8 cellular contexts compared by ENCODE assay signal in genomic region chr20:52242237-52243230, GRCh38. TPM values are rescaled to one million over a fixed set of nuclear protein-coding genes. Genes with fewer than 3 reads are reported as not detected.
DNase-seq lines count a peak whose midpoint lies in the region; ATAC-seq and TF ChIP-seq lines count a peak whose summit lies in the region.

No MANE protein-coding gene starts in this region.

- no peak for ATAC-seq in heart left ventricle
- no peak for ATAC-seq in right cardiac atrium
- ATAC-seq in GM19351 (IDR thresholded peaks at IDR 0.05; ENCODE audit: unreplicated experiment) = no peak

- H3K36me3 ChIP-seq in heart left ventricle (no peaks in the 10 kb centered on the region), prostate gland (no peaks in the 10 kb centered on the region)

- H3K9me3 ChIP-seq in heart left ventricle = no peaks in the 10 kb centered on the region
- H3K9me3 ChIP-seq in right cardiac atrium (ENCODE audit: control insufficient read depth, low read length) = peaks cover under 1% of the 10 kb centered on the region
- no peaks in the 10 kb centered on the region for H3K9me3 ChIP-seq in prostate gland

- WGBS in heart left ventricle, 4 donors = 58 to 61% (median 58%) methylated on average over 7 of the region's 7 CpGs
- WGBS in right cardiac atrium = 53% methylated on average over 7 of the region's 7 CpGs
- WGBS in prostate gland = 52% methylated on average over 7 of the region's 7 CpGs

- H3K4me1 ChIP-seq in heart left ventricle (no peaks in the 10 kb centered on the region), right cardiac atrium (ENCODE audit: control insufficient read depth, insufficient read depth, low read length) (no peaks in the 10 kb centered on the region), prostate gland (replicated peaks) (no peaks in the 10 kb centered on the region)

- DNase-seq in heart left ventricle (no peak), right cardiac atrium (no peak), NCI-H460 (ENCODE audit: extremely low read depth, low read depth) (peak; percentile 11), dorsolateral prefrontal cortex (no peak), prostate gland (ENCODE audit: low spot score) (no peak), middle frontal gyrus (ENCODE audit: extremely low spot score, low spot score) (no peak)
- no peak for DNase-seq in activated CD4-positive, CD25-positive, alpha-beta regulatory T cell (lab: John Stamatoyannopoulos, UW)

- no peak overlapping the region for H3K4me3 ChIP-seq in heart left ventricle
- H3K4me3 ChIP-seq in right cardiac atrium (ENCODE audit: low read length) = no peak overlapping the region
- H3K4me3 ChIP-seq in dorsolateral prefrontal cortex = no peak overlapping the region
- no peak overlapping the region for H3K4me3 ChIP-seq in prostate gland

- TF ChIP-seq CTCF in heart left ventricle (IDR thresholded peaks at IDR 0.05) (peak; percentile 42 to 88 (median 68)), dorsolateral prefrontal cortex (IDR thresholded peaks at IDR 0.05 in 54 of 56, conservative IDR thresholded peaks at IDR 0.05 in 2 of 56; ENCODE audit: low read depth in 1 of 56, partially characterized antibody in 56 of 56) (peak; percentile 55 to 91 (median 78)), prostate gland (IDR thresholded peaks at IDR 0.05) (peak; percentile 31 to 82 (median 44))

- intact Hi-C loops in heart left ventricle (cut with DNase I) (loop anchor here in 7 of 10 donors (5.0 to 10.0 kb wide), 5 partner anchors 132 to 1305 kb away; no protein-coding TSS in a partner anchor), right cardiac atrium (cut with DNase I) (no loop called here), dorsolateral prefrontal cortex (cut with DNase I) (loop anchor here (5.0 to 10.0 kb wide), 3 partner anchors 50 to 142 kb away; partner anchors contain the start of gene ZFP64 (in 1 of the 2)), prostate gland (cut with DNase I) (loop anchor here (5.0 kb wide), 1 partner anchor 975 kb away; no protein-coding TSS in a partner anchor)

- H3K27me3 ChIP-seq in heart left ventricle = peaks cover 0 to 4% (median 0%) of the 10 kb centered on the region in 9 donors
- H3K27me3 ChIP-seq in right cardiac atrium (ENCODE audit: control insufficient read depth, insufficient read depth) = no peaks in the 10 kb centered on the region
- H3K27me3 ChIP-seq in dorsolateral prefrontal cortex = peaks cover 0 to 7% (median 0%) of the 10 kb centered on the region in 45 donors
- no peaks in the 10 kb centered on the region for H3K27me3 ChIP-seq in prostate gland (replicated peaks; ENCODE audit: insufficient read depth)

- TF ChIP-seq POLR2A in heart left ventricle (IDR thresholded peaks at IDR 0.05) (no peak), prostate gland (IDR thresholded peaks at IDR 0.05) (no peak)

- no peak overlapping the region for H3K27ac ChIP-seq in heart left ventricle
- H3K27ac ChIP-seq in right cardiac atrium (ENCODE audit: low read length) = no peak overlapping the region
- peak overlapping the region in 11 of 59 donors; percentile 0 to 57 (median 36) for H3K27ac ChIP-seq in dorsolateral prefrontal cortex
- H3K27ac ChIP-seq in prostate gland = no peak overlapping the region

RNA-seq across cellular contexts. Expression of gene ZFP64, which starts 51.0 kb away (rescaled TPM):
- total RNA-seq in heart left ventricle = 10 to 100 TPM in 3 of 9 donors, 1 to 10 TPM in 6; 6.1 to 12.5 (median 9.3) TPM
- 1 to 10 TPM; 2.0 to 5.9 TPM for polyA plus RNA-seq in heart left ventricle
- total RNA-seq in right cardiac atrium = 10 to 100 TPM in 1 of 4 donors, 1 to 10 TPM in 3; 6.0 to 10.6 (median 8.7) TPM
- 3.7 TPM for polyA plus RNA-seq in right cardiac atrium
- total RNA-seq in NCI-H460 (2014; rRNA removed; shearing (Covaris generic)) = 27.6 and 35.9 TPM in 2 replicates
- 30.2 and 34.6 TPM in 2 replicates for polyA plus RNA-seq in NCI-H460 (2014; cell fraction: nucleus; rRNA removed)
- total RNA-seq in dorsolateral prefrontal cortex = 10 to 100 TPM; 11.5 to 26.4 (median 17.2) TPM
- 10 to 100 TPM; 20.2 to 29.5 TPM for total RNA-seq in prostate gland

Comparison
In these comparisons a context has a peak if more than half of its experiments do, and no peak if none do; other contexts are left out.
1. intact Hi-C loops: an anchor here in heart left ventricle (5.0 to 10.0 kb wide), dorsolateral prefrontal cortex (5.0 to 10.0 kb wide) and prostate gland (5.0 kb wide); none called in right cardiac atrium.